ENCODE assay signal across 11 cellular contexts in the genomic region with DNA sequence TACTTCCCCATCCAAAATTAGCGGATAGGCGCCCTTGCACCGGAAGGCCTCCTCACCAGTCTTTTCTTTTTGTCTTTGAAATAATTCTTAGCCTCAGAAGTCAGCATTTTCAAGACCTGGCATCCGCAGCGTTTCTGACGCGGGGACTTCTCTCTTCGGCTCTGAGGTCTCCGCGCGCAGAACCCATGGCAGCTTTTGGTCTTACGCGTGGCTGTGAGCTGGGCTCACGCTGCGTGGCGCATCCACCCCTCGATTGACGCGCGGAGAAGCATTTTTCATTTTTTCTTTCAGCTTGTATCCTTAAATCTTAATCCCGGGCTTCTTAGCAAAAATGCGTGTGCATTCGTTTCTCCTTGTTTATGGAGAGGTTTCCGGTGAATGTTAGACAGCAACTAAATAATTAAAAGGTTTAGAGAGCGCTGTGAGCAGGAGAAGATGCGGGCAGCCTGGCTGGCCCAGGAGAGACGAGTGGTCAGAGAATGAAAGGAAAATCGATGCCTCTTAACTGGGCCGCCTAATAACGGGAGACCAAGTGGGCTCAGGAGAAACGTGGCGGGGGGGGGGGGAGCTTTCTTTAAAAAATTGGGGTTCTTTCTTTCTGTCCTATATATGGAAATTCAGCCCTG. TPM values are rescaled to one million over a fixed set of nuclear protein-coding genes. Genes with fewer than 3 reads are reported as not detected.
A peak's percentile ranks its signal among the peaks of the same experiment; 100 is the strongest.
DNase-seq lines count a peak whose midpoint lies in the region; ATAC-seq and TF ChIP-seq lines count a peak whose summit lies in the region.
"Had no signal": no experiment of that assay in that cellular context is flagged by ENCODE, and none has a peak within 500 bp of the region (broad histone marks: within the 10 kb centered on the region; RNA-seq: fewer than 3 reads in every experiment).

No MANE protein-coding gene starts in this region.

- ATAC-seq in SK-N-SH treated with all-trans-retinoic acid at 6 μM for 48 hours (no peak), activated B cell treated with CpG ODN at 0.5 μM for 24 hours (ENCODE audit: low read depth) (no peak), GM21576 (IDR thresholded peaks at IDR 0.05; ENCODE audit: unreplicated experiment) (no peak)

- peaks cover 15 to 19% of the 10 kb centered on the region in 2 experiments for H3K36me3 ChIP-seq in SK-N-SH (replicated peaks in 1 of 2; ENCODE audit: control insufficient read depth in 1 of 2, insufficient read depth in 2 of 2, low read length in 1 of 2)
- H3K36me3 ChIP-seq in prostate gland, result no peaks in the 10 kb centered on the region
- H3K36me3 ChIP-seq: thyroid gland had no signal

- peaks cover 50% of the 10 kb centered on the region for H3K4me1 Mint-ChIP-seq in activated B cell treated with CpG ODN at 0.5 μM for 24 hours

- peak overlapping the region; percentile 96 for H3K9ac ChIP-seq in SK-N-SH

- H3K4me1 ChIP-seq in SK-N-SH (ENCODE audit: control insufficient read depth in 1 of 2, insufficient read depth in 2 of 2, low read depth in 1 of 2, low read length in 1 of 2) (peaks cover 6 to 13% of the 10 kb centered on the region in 2 experiments; a peak in 2 of 4 replicates), prostate gland (replicated peaks) (peaks cover 3% of the 10 kb centered on the region)

- peak overlapping the region; percentile 86 to 92 for H3K4me3 ChIP-seq in SK-N-SH (ENCODE audit: low read depth in 2 of 2, low read length in 1 of 2)
- no peak overlapping the region for H3K4me3 ChIP-seq in prostate gland
- H3K4me3 ChIP-seq: A549 had no signal

- peak overlapping the region; percentile 81 for H2AFZ ChIP-seq in SK-N-SH (ENCODE audit: low read depth)

- H3K27ac Mint-ChIP-seq in activated B cell treated with CpG ODN at 0.5 μM for 24 hours, result peak overlapping the region; percentile 31

- POLR2A ChIA-PET in SK-N-SH (lab: Yijun Ruan, JAX) (interaction anchor here (0.6 to 3.9 kb wide), 2 partner anchors 8 to 60 kb away, joined by 3 to 33 read pairs; no protein-coding TSS in a partner anchor), activated B cell treated with CpG ODN at 0.5 μM for 24 hours (lab: Charles Lee) (no interaction called here)

- peaks cover 91% of the 10 kb centered on the region for H3K79me2 ChIP-seq in SK-N-SH (ENCODE audit: insufficient read depth)

- intact Hi-C loops in activated B cell treated with CpG ODN at 0.5 μM for 24 hours (cut with micrococcal nuclease) (loop anchor here (2.0 to 10.0 kb wide), 5 partner anchors 14 to 1152 kb away; a partner anchor contains a TSS), prostate gland (cut with DNase I) (no loop called here)

- no peaks in the 10 kb centered on the region for H3K9me2 ChIP-seq in SK-N-SH

- 18% methylated on average over 32 of the region's 32 CpGs for WGBS in SK-N-SH (ENCODE audit: low lambda C conversion rate)
- WGBS in prostate gland, result 22% methylated on average over 32 of the region's 32 CpGs

- peak overlapping the region; percentile 45 for H3K4me3 Mint-ChIP-seq in activated B cell treated with CpG ODN at 0.5 μM for 24 hours

- no peaks in the 10 kb centered on the region for H3K9me3 ChIP-seq in SK-N-SH
- no peaks in the 10 kb centered on the region for H3K9me3 ChIP-seq in prostate gland
- H3K9me3 ChIP-seq: A549, thyroid gland had no signal

- CTCF ChIA-PET in SK-N-SH (lab: Yijun Ruan, JAX) (interaction anchor here (0.7 to 1.7 kb wide), 17 partner anchors 9 to 1251 kb away, joined by 3 to 6 read pairs (median 3); no protein-coding TSS in a partner anchor), activated B cell treated with CpG ODN at 0.5 μM for 24 hours (lab: Charles Lee) (interaction anchor here (1.0 kb wide), 1 partner anchor 234 kb away, joined by 3 read pairs; a partner anchor contains a TSS)

- H3K27ac ChIP-seq in SK-N-SH (ENCODE audit: low read depth in 2 of 2, low read length in 1 of 2) (peak overlapping the region; percentile 96 to 98), prostate gland (peak overlapping the region; percentile 50 to 75)
- H3K27ac ChIP-seq: thyroid gland had no signal

- TF ChIP-seq RAD21 in SK-N-SH (IDR thresholded peaks at IDR 0.05; ENCODE audit: low read length), result no peak

- H3K36me3 Mint-ChIP-seq in activated B cell treated with CpG ODN at 0.5 μM for 24 hours (ENCODE audit: low read depth), result no peaks in the 10 kb centered on the region

- TF ChIP-seq EP300 in SK-N-SH (IDR thresholded peaks at IDR 0.05; ENCODE audit: borderline replicate concordance in 1 of 2, low read depth in 1 of 2, low read length in 1 of 2), result no peak

- H3K9me3 Mint-ChIP-seq in activated B cell treated with CpG ODN at 0.5 μM for 24 hours, result no peaks in the 10 kb centered on the region

- peaks cover 11% of the 10 kb centered on the region for H3F3A ChIP-seq in SK-N-SH (replicated peaks; ENCODE audit: insufficient read depth)

- peaks cover 27% of the 10 kb centered on the region for H4K20me1 ChIP-seq in SK-N-SH (ENCODE audit: insufficient read depth)

- peaks cover 45% of the 10 kb centered on the region for H3K27me3 Mint-ChIP-seq in activated B cell treated with CpG ODN at 0.5 μM for 24 hours

- no peaks in the 10 kb centered on the region for H3K27me3 ChIP-seq in SK-N-SH (ENCODE audit: insufficient read depth)
- peaks cover 16% of the 10 kb centered on the region for H3K27me3 ChIP-seq in prostate gland (replicated peaks; ENCODE audit: insufficient read depth)

- TF ChIP-seq POLR2A in prostate gland (IDR thresholded peaks at IDR 0.05), result no peak

- TF ChIP-seq CTCF in SK-N-SH (IDR thresholded peaks at IDR 0.05), result no peak
- no peak for TF ChIP-seq CTCF in activated B cell treated with CpG ODN at 0.5 μM for 24 hours (IDR thresholded peaks at IDR 0.05)
- TF ChIP-seq CTCF in prostate gland (IDR thresholded peaks at IDR 0.05), result no peak

- H3K4me2 ChIP-seq in SK-N-SH, result peak overlapping the region; percentile 98

- DNase-seq in SK-N-SH (no peak), activated B cell treated with CpG ODN at 0.5 μM for 24 hours (no peak), fibroblast of peridontal ligament (ENCODE audit: extremely low read depth) (peak; percentile 20), prostate gland (ENCODE audit: low spot score) (no peak), NCI-H226 (no peak)
- DNase-seq in activated CD4-positive, CD25-positive, alpha-beta regulatory T cell (lab: John Stamatoyannopoulos, UW), result no peak
- DNase-seq: NCI-H510A had no signal

TF ChIP-seq in SK-N-SH, 30 proteins besides CTCF, POLR2A, EP300 and RAD21:
- no peak for TF ChIP-seq GABPA (IDR thresholded peaks at IDR 0.05; ENCODE audit: low read depth)
- TF ChIP-seq, protein P1, sequence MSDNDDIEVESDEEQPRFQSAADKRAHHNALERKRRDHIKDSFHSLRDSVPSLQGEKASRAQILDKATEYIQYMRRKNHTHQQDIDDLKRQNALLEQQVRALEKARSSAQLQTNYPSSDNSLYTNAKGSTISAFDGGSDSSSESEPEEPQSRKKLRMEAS (IDR thresholded peaks at IDR 0.05; ENCODE audit: low read depth), result 0 out of 2 replicates have a peak, but pooled peaks have one; percentile 30

TF ChIP-seq in SK-N-SH treated with all-trans-retinoic acid at 6 μM for 48 hours, 23 proteins besides CTCF, POLR2A, EP300 and RAD21:
- TF ChIP-seq OSR1 (CRISPR knock-in tag; IDR thresholded peaks at IDR 0.05), result no peak
- no peak for TF ChIP-seq CSDC2 (CRISPR knock-in tag; IDR thresholded peaks at IDR 0.05)
- TF ChIP-seq PPARA (CRISPR knock-in tag; IDR thresholded peaks at IDR 0.05; ENCODE audit: borderline replicate concordance), result no peak
- TF ChIP-seq, protein P2, sequence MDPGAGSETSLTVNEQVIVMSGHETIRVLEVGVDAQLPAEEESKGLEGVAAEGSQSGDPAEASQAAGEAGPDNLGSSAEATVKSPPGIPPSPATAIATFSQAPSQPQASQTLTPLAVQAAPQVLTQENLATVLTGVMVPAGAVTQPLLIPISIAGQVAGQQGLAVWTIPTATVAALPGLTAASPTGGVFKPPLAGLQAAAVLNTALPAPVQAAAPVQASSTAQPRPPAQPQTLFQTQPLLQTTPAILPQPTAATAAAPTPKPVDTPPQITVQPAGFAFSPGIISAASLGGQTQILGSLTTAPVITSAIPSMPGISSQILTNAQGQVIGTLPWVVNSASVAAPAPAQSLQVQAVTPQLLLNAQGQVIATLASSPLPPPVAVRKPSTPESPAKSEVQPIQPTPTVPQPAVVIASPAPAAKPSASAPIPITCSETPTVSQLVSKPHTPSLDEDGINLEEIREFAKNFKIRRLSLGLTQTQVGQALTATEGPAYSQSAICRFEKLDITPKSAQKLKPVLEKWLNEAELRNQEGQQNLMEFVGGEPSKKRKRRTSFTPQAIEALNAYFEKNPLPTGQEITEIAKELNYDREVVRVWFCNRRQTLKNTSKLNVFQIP (CRISPR knock-in tag; IDR thresholded peaks at IDR 0.05; ENCODE audit: borderline replicate concordance, low read depth), result no peak
- no peak for TF ChIP-seq ZFP3 (CRISPR knock-in tag; IDR thresholded peaks at IDR 0.05)

RNA-seq across cellular contexts. Expression of a gene that starts 2.0 kb away (rescaled TPM):
- 5.1 and 14.3 TPM in 2 replicates for polyA plus RNA-seq in SK-N-SH (2012; rRNA removed)
- polyA plus RNA-seq in SK-N-SH (2012; cell fraction: cytosol; rRNA removed), result 13.1 and 16.2 TPM in 2 replicates
- polyA plus RNA-seq in SK-N-SH (2012; cell fraction: nucleus; rRNA removed), result 24.8 and 29.4 TPM in 2 replicates
- 0.34 and 0.53 TPM in 2 replicates for total RNA-seq in activated B cell treated with CpG ODN at 0.5 μM for 24 hours
- total RNA-seq in prostate gland, result 10 to 100 TPM; 10.4 to 19.9 TPM

Comparison
In these comparisons a context has a peak if more than half of its experiments do, and no peak if none do; other contexts are left out.
1. H3K4me3 ChIP-seq: peak in SK-N-SH (2 of 2); none in prostate gland (0 of 2).